In the genomic region with DNA sequence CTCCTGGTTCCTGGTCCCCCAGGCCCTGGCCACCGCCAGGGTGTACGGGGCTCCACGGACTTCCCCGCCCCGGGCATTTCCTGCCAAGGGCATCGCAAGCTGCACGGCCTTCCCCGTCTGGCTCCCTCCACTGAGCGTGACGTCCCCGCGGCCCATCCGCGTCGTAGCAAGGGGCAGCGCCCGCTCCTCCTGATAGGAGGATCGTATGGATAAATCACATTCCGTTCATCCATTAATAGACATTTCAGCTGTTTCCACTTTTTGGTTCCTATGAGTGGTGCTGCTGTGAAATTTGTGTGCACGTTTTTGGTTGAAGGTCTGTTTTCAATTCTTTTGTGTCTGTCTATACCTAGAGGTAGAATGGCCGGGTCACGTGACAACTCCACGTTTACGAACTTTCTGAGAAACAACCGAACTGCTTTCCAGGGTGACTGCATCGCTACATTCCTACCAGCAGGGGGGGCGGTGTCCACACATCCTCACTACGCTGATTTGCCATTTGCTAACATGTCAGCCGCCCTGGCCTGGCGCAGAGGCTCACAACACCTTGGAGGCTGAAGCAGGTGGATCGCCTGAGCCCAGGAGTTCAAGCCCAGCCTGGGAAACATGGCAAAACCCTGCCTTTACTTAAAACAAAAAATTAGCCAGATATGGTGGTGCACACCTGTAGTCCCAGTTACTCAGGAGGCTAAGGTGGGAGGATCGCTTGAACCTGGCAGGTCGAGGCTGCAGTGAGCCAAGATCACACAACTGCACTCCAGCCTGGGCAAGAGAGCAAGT, we compare ENCODE assay signal across 8 cellular contexts. TPM values are rescaled to one million over a fixed set of nuclear protein-coding genes. Genes with fewer than 3 reads are reported as not detected.
A peak's percentile ranks its signal among the peaks of the same experiment; 100 is the strongest.
DNase-seq lines count a peak whose midpoint lies in the region; ATAC-seq, FAIRE-seq and TF ChIP-seq lines count a peak whose summit lies in the region.

No MANE protein-coding gene starts in this region.

- H3K4me1 ChIP-seq in lung (ENCODE audit: control insufficient read depth in 2 of 2, insufficient read depth in 2 of 2, low read length in 2 of 2): peaks cover 0 to 3% of the 10 kb centered on the region in 2 donors

- H3K4me3 ChIP-seq in lung: no peak overlapping the region

- DNase-seq in AG08395 (ENCODE audit: low spot score) (peak; percentile 84), GM19239 (ENCODE audit: insufficient read length, low spot score) (peak; percentile 92), NCI-H526 treated with DMSO at 0.1 percent for 48 hours (lab: John Stamatoyannopoulos, UW) (peak; percentile 80), dermis blood vessel endothelial cell (peak; percentile 84), lung (ENCODE audit: low spot score) (peak; percentile 57)
- peak; percentile 62 to 72 for DNase-seq in activated CD4-positive, alpha-beta T cell treated with anti-CD3 and anti-CD28 coated beads, Interleukin-2, amount 50 U/mL, for 24 hours (ENCODE audit: low read depth in 1 of 2, low spot score in 1 of 2)
- peak; percentile 56 to 61 for DNase-seq in stimulated activated CD8-positive, alpha-beta memory T cell treated with anti-CD3 and anti-CD28 coated beads, Interleukin-15, amount 100 ng/mL, for 48 hours (ENCODE audit: low read depth in 2 of 2)

- no peaks in the 10 kb centered on the region for H3K36me3 ChIP-seq in lung (ENCODE audit: control insufficient read depth in 2 of 2, insufficient read depth in 2 of 2, low read length in 2 of 2)

- peaks cover 3% of the 10 kb centered on the region for H3K27me3 ChIP-seq in lung (ENCODE audit: control insufficient read depth, insufficient read depth)

- peak; percentile 65 for FAIRE-seq in GM19239 (lab: Jason Lieb, UNC)

- ATAC-seq in lung (ENCODE audit: insufficient read depth, low FRiP score) (peak; percentile 39), HG03045 (IDR thresholded peaks at IDR 0.05; ENCODE audit: unreplicated experiment) (no peak)

- H3K9me3 ChIP-seq in lung (ENCODE audit: control insufficient read depth in 2 of 2, insufficient read depth in 1 of 2, low read length in 1 of 2): peaks cover 0 to 2% of the 10 kb centered on the region in 2 donors

- TF ChIP-seq CTCF in lung (IDR thresholded peaks at IDR 0.05; ENCODE audit: control extremely low read depth, extremely low read depth): peak; percentile 71

- H3K27ac ChIP-seq in lung (ENCODE audit: low read depth in 1 of 2, low read length in 1 of 2): no peak overlapping the region

- WGBS in lung, 2 donors: 33 to 36% methylated on average over 33 of the region's 33 CpGs

RNA-seq across cellular contexts. Expression of gene KCNQ2, which starts 37.7 kb away (rescaled TPM):
- total RNA-seq in dermis blood vessel endothelial cell: not detected in 2 replicates
- 1 to 10 TPM in 1 of 2 donors, under 1 TPM in 1; 0.28 to 6.8 TPM for total RNA-seq in lung
- under 1 TPM in 1 of 2 donors, not detected in 1; 0.18 TPM for polyA plus RNA-seq in lung
